1 cellular context compared by ENCODE assay signal in the genomic region with DNA sequence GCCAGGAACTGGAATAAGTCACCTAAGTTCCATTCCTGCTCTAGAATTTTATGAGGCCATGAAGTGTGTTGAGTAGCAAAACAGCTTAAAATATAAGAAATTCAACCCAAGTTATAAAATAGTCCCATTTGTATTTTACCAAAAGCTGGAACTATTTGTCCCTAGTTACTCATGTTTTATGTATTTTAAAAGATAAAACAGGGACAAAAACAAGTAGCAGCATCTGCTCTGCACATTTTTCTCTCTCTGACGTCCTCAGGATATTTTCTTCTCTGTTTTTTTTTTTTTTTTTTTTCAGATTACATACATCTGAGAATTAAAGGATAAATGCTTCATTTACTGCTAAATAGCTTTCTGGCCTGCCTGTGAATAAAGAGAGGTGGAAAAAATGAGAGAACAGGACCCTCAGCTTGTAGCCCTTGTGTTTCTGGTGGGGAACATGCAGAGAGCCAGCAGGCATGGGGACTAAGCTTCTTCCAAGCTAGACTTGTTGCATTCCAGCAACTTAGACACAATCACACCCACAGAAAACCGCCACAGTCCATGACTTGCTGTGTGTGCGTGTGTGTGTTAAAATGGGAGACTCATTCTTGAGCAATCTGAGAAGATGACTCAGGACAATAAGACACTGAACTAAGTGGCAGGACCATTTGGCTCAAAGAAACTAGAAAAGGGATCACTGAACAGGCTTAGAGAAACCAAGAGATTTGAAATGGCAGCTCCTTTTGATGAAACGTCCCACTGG.
TF ChIP-seq lines count a peak whose summit lies in the region.

No MANE protein-coding gene starts in this region.

TF ChIP-seq in GM23338, 12 proteins besides CTCF, POLR2A, EP300 and RAD21 (continued from another document):
- TF ChIP-seq, protein P1, sequence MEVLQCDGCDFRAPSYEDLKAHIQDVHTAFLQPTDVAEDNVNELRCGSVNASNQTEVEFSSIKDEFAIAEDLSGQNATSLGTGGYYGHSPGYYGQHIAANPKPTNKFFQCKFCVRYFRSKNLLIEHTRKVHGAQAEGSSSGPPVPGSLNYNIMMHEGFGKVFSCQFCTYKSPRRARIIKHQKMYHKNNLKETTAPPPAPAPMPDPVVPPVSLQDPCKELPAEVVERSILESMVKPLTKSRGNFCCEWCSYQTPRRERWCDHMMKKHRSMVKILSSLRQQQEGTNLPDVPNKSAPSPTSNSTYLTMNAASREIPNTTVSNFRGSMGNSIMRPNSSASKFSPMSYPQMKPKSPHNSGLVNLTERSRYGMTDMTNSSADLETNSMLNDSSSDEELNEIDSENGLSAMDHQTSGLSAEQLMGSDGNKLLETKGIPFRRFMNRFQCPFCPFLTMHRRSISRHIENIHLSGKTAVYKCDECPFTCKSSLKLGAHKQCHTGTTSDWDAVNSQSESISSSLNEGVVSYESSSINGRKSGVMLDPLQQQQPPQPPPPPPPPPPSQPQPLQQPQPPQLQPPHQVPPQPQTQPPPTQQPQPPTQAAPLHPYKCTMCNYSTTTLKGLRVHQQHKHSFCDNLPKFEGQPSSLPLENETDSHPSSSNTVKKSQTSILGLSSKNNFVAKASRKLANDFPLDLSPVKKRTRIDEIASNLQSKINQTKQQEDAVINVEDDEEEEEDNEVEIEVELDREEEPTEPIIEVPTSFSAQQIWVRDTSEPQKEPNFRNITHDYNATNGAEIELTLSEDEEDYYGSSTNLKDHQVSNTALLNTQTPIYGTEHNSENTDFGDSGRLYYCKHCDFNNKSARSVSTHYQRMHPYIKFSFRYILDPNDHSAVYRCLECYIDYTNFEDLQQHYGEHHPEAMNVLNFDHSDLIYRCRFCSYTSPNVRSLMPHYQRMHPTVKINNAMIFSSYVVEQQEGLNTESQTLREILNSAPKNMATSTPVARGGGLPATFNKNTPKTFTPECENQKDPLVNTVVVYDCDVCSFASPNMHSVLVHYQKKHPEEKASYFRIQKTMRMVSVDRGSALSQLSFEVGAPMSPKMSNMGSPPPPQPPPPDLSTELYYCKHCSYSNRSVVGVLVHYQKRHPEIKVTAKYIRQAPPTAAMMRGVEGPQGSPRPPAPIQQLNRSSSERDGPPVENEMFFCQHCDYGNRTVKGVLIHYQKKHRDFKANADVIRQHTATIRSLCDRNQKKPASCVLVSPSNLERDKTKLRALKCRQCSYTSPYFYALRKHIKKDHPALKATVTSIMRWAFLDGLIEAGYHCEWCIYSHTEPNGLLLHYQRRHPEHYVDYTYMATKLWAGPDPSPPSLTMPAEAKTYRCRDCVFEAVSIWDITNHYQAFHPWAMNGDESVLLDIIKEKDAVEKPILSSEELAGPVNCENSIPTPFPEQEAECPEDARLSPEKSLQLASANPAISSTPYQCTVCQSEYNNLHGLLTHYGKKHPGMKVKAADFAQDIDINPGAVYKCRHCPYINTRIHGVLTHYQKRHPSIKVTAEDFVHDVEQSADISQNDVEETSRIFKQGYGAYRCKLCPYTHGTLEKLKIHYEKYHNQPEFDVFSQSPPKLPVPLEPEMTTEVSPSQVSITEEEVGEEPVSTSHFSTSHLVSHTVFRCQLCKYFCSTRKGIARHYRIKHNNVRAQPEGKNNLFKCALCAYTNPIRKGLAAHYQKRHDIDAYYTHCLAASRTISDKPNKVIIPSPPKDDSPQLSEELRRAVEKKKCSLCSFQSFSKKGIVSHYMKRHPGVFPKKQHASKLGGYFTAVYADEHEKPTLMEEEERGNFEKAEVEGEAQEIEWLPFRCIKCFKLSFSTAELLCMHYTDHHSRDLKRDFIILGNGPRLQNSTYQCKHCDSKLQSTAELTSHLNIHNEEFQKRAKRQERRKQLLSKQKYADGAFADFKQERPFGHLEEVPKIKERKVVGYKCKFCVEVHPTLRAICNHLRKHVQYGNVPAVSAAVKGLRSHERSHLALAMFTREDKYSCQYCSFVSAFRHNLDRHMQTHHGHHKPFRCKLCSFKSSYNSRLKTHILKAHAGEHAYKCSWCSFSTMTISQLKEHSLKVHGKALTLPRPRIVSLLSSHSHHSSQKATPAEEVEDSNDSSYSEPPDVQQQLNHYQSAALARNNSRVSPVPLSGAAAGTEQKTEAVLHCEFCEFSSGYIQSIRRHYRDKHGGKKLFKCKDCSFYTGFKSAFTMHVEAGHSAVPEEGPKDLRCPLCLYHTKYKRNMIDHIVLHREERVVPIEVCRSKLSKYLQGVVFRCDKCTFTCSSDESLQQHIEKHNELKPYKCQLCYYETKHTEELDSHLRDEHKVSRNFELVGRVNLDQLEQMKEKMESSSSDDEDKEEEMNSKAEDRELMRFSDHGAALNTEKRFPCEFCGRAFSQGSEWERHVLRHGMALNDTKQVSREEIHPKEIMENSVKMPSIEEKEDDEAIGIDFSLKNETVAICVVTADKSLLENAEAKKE (CRISPR knock-in tag; IDR thresholded peaks at IDR 0.05) = no peak
